In genomic region chr12:17809206-17809605, GRCh38 we compare ENCODE assay signal across 24 cellular contexts.
"Had no signal": no experiment of that assay in that cellular context is flagged by ENCODE, and none has a peak within 500 bp of the region (broad histone marks: within the 10 kb centered on the region; RNA-seq: fewer than 3 reads in every experiment).

No MANE protein-coding gene starts in this region.

- DNase-seq: activated B cell treated with CpG ODN at 0.5 μM for 24 hours; activated CD4-positive, alpha-beta T cell treated with anti-CD3 and anti-CD28 coated beads for 4 hours; activated CD8-positive, alpha-beta T cell treated with anti-CD3 and anti-CD28 coated beads for 36 hours; activated naive CD4-positive, alpha-beta T cell treated with anti-CD3 and anti-CD28 coated beads, Interleukin-2, amount 10 ng/mL, durations not matched to agents 7 days and 5 days; activated naive CD8-positive, alpha-beta T cell treated with anti-CD3 and anti-CD28 coated beads, Interleukin-2, amount 50 U/mL, for 24 hours; activated T-cell treated with anti-CD3 and anti-CD28 coated beads, Interleukin-2, amount 50 U/mL, for 1 hour; aorta; brain microvascular endothelial cell; central memory CD4-positive, alpha-beta T cell; colonic mucosa; erythroblast; foreskin melanocyte; glutamatergic neuron; hippocampal formation; islet precursor cell; lower lobe of right lung; nucleus accumbens; sigmoid colon; stimulated activated CD4-positive, alpha-beta T cell treated with anti-CD3 and anti-CD28 coated beads, Interleukin-4, amount 100 ng/mL, for 24 hours; stomach had no signal

- H3K27ac Mint-ChIP-seq: activated B cell treated with CpG ODN at 0.5 μM for 24 hours; activated CD8-positive, alpha-beta T cell treated with anti-CD3 and anti-CD28 coated beads for 36 hours; activated naive CD4-positive, alpha-beta T cell treated with anti-CD3 and anti-CD28 coated beads, Interleukin-2, amount 10 ng/mL, durations not matched to agents 7 days and 5 days; activated naive CD8-positive, alpha-beta T cell treated with anti-CD3 and anti-CD28 coated beads, Interleukin-2, amount 50 U/mL, for 24 hours; activated T-helper 2 cell treated with anti-CD3 and anti-CD28 coated beads, Interferon-gamma antibody, Interleukin-2, Interleukin-4, amounts not matched to agents 10 μg/mL and 5 μg/mL and 100 μg/mL, durations not matched to agents 14 hours and 24 hours and 36 hours; natural killer cell treated with Interleukin-12 subunit alpha and Interleukin-12 subunit beta and Interleukin-15 and Interleukin-18, amount 100 ng/mL, for 72 hours; stimulated activated effector memory CD8-positive, alpha-beta T cell treated with anti-CD3 and anti-CD28 coated beads, Interleukin-12 subunit alpha, Interleukin-12 subunit beta, amount 100 ng/mL, for 72 hours; type B pancreatic cell had no signal

- H3K4me3 ChIP-seq: colonic mucosa, lower lobe of right lung, sigmoid colon, stomach had no signal

- H3K4me1 Mint-ChIP-seq: activated B cell treated with CpG ODN at 0.5 μM for 24 hours; activated naive CD4-positive, alpha-beta T cell treated with anti-CD3 and anti-CD28 coated beads, Interleukin-2, amount 10 ng/mL, durations not matched to agents 7 days and 5 days; activated naive CD8-positive, alpha-beta T cell treated with anti-CD3 and anti-CD28 coated beads, Interleukin-2, amount 50 U/mL, for 24 hours; stimulated activated effector memory CD8-positive, alpha-beta T cell treated with anti-CD3 and anti-CD28 coated beads, Interleukin-12 subunit alpha, Interleukin-12 subunit beta, amount 100 ng/mL, for 72 hours had no signal

- H3K9me3 ChIP-seq: colonic mucosa had no signal

- H3K36me3 Mint-ChIP-seq: activated naive CD4-positive, alpha-beta T cell treated with anti-CD3 and anti-CD28 coated beads, Interleukin-2, amount 10 ng/mL, durations not matched to agents 7 days and 5 days; stimulated activated effector memory CD8-positive, alpha-beta T cell treated with anti-CD3 and anti-CD28 coated beads, Interleukin-12 subunit alpha, Interleukin-12 subunit beta, amount 100 ng/mL, for 72 hours; type B pancreatic cell had no signal

- H3K36me3 ChIP-seq: brain microvascular endothelial cell, colonic mucosa, lower lobe of right lung, sigmoid colon, stomach had no signal

- H3K27me3 Mint-ChIP-seq: activated B cell treated with CpG ODN at 0.5 μM for 24 hours; activated CD8-positive, alpha-beta T cell treated with anti-CD3 and anti-CD28 coated beads for 36 hours; activated naive CD4-positive, alpha-beta T cell treated with anti-CD3 and anti-CD28 coated beads, Interleukin-2, amount 10 ng/mL, durations not matched to agents 7 days and 5 days; activated naive CD8-positive, alpha-beta T cell treated with anti-CD3 and anti-CD28 coated beads, Interleukin-2, amount 50 U/mL, for 24 hours; natural killer cell treated with Interleukin-12 subunit alpha and Interleukin-12 subunit beta and Interleukin-15 and Interleukin-18, amount 100 ng/mL, for 72 hours; type B pancreatic cell had no signal

- H3K27me3 ChIP-seq: brain microvascular endothelial cell, colonic mucosa, sigmoid colon, stomach had no signal

- H3K27ac ChIP-seq: brain microvascular endothelial cell, colonic mucosa, lower lobe of right lung, sigmoid colon, stomach had no signal

- H3K4me3 Mint-ChIP-seq: activated B cell treated with CpG ODN at 0.5 μM for 24 hours; activated CD8-positive, alpha-beta T cell treated with anti-CD3 and anti-CD28 coated beads for 36 hours; activated naive CD4-positive, alpha-beta T cell treated with anti-CD3 and anti-CD28 coated beads, Interleukin-2, amount 10 ng/mL, durations not matched to agents 7 days and 5 days; activated naive CD8-positive, alpha-beta T cell treated with anti-CD3 and anti-CD28 coated beads, Interleukin-2, amount 50 U/mL, for 24 hours; natural killer cell treated with Interleukin-12 subunit alpha and Interleukin-12 subunit beta and Interleukin-15 and Interleukin-18, amount 100 ng/mL, for 72 hours; stimulated activated effector memory CD8-positive, alpha-beta T cell treated with anti-CD3 and anti-CD28 coated beads, Interleukin-12 subunit alpha, Interleukin-12 subunit beta, amount 100 ng/mL, for 72 hours; type B pancreatic cell had no signal

- ATAC-seq: activated CD8-positive, alpha-beta T cell treated with anti-CD3 and anti-CD28 coated beads for 36 hours; activated naive CD8-positive, alpha-beta T cell treated with anti-CD3 and anti-CD28 coated beads, Interleukin-2, amount 50 U/mL, for 24 hours; natural killer cell treated with Interleukin-12 subunit alpha and Interleukin-12 subunit beta and Interleukin-15 and Interleukin-18, amount 100 ng/mL, for 72 hours; stimulated activated effector memory CD8-positive, alpha-beta T cell treated with anti-CD3 and anti-CD28 coated beads, Interleukin-12 subunit alpha, Interleukin-12 subunit beta, amount 100 ng/mL, for 72 hours had no signal

- H3K4me1 ChIP-seq: colonic mucosa, lower lobe of right lung, sigmoid colon, stomach had no signal
